ENCODE assay signal across 1 cellular context in genomic region chr3:192916455-192917257, GRCh38.
TF ChIP-seq lines count a peak whose summit lies in the region.

No MANE protein-coding gene starts in this region.

TF ChIP-seq in GM12878, 131 proteins besides CTCF, POLR2A, EP300 and RAD21 (continued from another document):
- no peak for TF ChIP-seq ZNF687 (IDR thresholded peaks at IDR 0.05)
- no peak; the same call in none of the 2 replicates for TF ChIP-seq GATAD2B (conservative IDR thresholded peaks at IDR 0.05; ENCODE audit: low read depth)
- no peak for TF ChIP-seq CBX3 (IDR thresholded peaks at IDR 0.05; ENCODE audit: borderline replicate concordance, low read depth)
- TF ChIP-seq PML (IDR thresholded peaks at IDR 0.05; ENCODE audit: low read length) = 0 out of 2 replicates have a peak, but pooled peaks have one; percentile 13
- TF ChIP-seq DPF2 (IDR thresholded peaks at IDR 0.05) = no peak
- TF ChIP-seq CREB1 (IDR thresholded peaks at IDR 0.05; ENCODE audit: low read depth) = peak; percentile 33; the same call in 1 of the 2 replicates
- peak; percentile 2; the same call in 1 of the 2 replicates for TF ChIP-seq YY1 (IDR thresholded peaks at IDR 0.05; ENCODE audit: low read depth, low read length)
- peak; percentile 68; the same call in 1 of the 2 replicates for TF ChIP-seq IKZF1 (conservative IDR thresholded peaks at IDR 0.05)
- 0 out of 2 replicates have a peak, but pooled peaks have one; percentile 31 for TF ChIP-seq SMAD5 (IDR thresholded peaks at IDR 0.05; ENCODE audit: low read depth)
- TF ChIP-seq CBX5 (IDR thresholded peaks at IDR 0.05; ENCODE audit: low read depth) = 0 out of 2 replicates have a peak, but pooled peaks have one; percentile 49
- TF ChIP-seq SMC3 (IDR thresholded peaks at IDR 0.05; ENCODE audit: borderline replicate concordance, low read length) = no peak
- TF ChIP-seq JUND (IDR thresholded peaks at IDR 0.05; ENCODE audit: low read depth, low read length) = no peak
- 0 out of 2 replicates have a peak, but pooled peaks have one; percentile 19 for TF ChIP-seq PAX5 (IDR thresholded peaks at IDR 0.05; ENCODE audit: borderline replicate concordance, low read depth, low read length)
- peak in 1 of 2 experiments; percentile 7; a peak in 1 of 4 replicates for TF ChIP-seq IKZF2 (IDR thresholded peaks at IDR 0.05)
TF ChIP-seq in GM12878: peak in this region for 11.
